ENCODE assay signal across 8 cellular contexts in the genomic region with DNA sequence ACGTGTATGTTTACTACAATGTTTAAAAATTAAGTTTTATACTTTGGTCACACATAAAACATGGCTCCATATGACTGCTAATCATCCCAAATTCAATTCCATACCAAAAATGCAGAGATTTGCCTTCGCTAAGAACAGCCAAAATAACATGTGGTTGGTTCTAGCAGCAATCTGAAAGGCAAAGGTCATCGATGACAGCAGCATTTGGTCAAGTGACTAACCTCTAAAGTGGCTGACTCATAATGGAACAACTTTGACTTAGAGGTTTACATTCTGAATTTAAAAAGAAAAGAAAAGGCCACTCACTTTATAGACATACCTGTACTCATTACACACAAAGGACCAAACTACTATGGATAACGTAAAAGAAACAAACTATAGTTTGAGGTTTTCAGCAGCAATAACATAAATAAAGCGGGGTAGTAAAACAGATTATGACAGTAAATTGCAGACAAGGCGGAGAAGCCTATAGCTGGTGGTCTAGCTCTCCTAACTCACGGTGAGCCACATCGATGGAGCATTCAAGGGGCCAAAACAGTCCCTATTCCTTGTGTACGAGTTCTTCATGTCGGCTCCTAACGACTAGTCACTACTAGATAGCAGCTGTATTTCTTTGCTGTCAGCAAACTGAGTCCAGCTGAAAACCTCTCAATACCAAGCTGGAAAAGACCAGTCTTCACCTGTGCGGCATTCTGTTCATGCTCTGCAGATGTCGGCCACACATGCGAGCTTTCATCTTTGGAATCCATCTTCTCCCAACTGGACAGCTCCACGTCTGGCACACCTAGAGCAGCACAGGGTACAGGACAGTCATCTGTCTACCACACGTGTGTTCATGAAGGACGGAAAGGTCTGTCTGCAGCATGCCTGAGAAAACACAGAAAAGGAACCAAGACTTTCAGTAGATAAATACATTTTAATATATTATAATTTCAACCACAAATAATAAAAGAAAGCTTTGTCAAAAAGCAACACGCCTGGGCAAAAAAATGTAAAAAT. TPM values are rescaled to one million over a fixed set of nuclear protein-coding genes. Genes with fewer than 3 reads are reported as not detected.
DNase-seq lines count a peak whose midpoint lies in the region; ATAC-seq and TF ChIP-seq lines count a peak whose summit lies in the region.

No MANE protein-coding gene starts in this region.

- no peaks in the 10 kb centered on the region for H3K36me3 ChIP-seq in DOHH2 (ENCODE audit: control insufficient read depth, low read length)

- peaks cover 73% of the 10 kb centered on the region for H3K4me1 ChIP-seq in DOHH2 (ENCODE audit: control insufficient read depth, low read length)

- no peaks in the 10 kb centered on the region for H4K20me1 ChIP-seq in DOHH2 (ENCODE audit: control insufficient read depth, insufficient read depth, low read depth, low read length)

- H3K36me3 Mint-ChIP-seq in T-helper 17 cell (ENCODE audit: low read depth), result peaks cover 5% of the 10 kb centered on the region

- ATAC-seq in GM19467 (IDR thresholded peaks at IDR 0.05; ENCODE audit: unreplicated experiment) (peak; percentile 75), HG03442 (IDR thresholded peaks at IDR 0.05; ENCODE audit: unreplicated experiment) (peak; percentile 95), T-helper 17 cell (no peak), sciatic nerve (no peak)

- peaks cover 23% of the 10 kb centered on the region for H3F3A ChIP-seq in DOHH2 (ENCODE audit: control insufficient read depth, insufficient read depth)

- TF ChIP-seq CTCF in DOHH2 (IDR thresholded peaks at IDR 0.05; ENCODE audit: low read depth, low read length, poor library complexity, severe bottlenecking) (no peak), astrocyte of the cerebellum (IDR thresholded peaks at IDR 0.05; ENCODE audit: low read depth, low read length, missing control alignments) (no peak)

- in situ Hi-C loops in astrocyte of the cerebellum (cut with HindIII; ENCODE audit: low sequenced_read_pairs), result no loop called here
- in situ Hi-C loops in KBM-7 (cut with MboI; ENCODE audit: low pct_unique_long_range_greater_than_20kb, low sequenced_read_pairs), result no loop called here

- H3K9me2 ChIP-seq in DOHH2 (replicated peaks; ENCODE audit: control insufficient read depth, low read length), result no peaks in the 10 kb centered on the region

- H3K4me2 ChIP-seq in DOHH2 (ENCODE audit: low read length), result peak overlapping the region; percentile 67

- H3K27me3 Mint-ChIP-seq in T-helper 17 cell, result no peaks in the 10 kb centered on the region

- H3K9me3 ChIP-seq in DOHH2 (ENCODE audit: control insufficient read depth, insufficient read depth, low read length) (no peaks in the 10 kb centered on the region), T-helper 17 cell (ENCODE audit: control insufficient read depth, low read length, poor library complexity, severe bottlenecking) (no peaks in the 10 kb centered on the region)

- peaks cover 3% of the 10 kb centered on the region for H3K4me1 Mint-ChIP-seq in T-helper 17 cell

- DNase-seq in astrocyte of the cerebellum (ENCODE audit: low read depth), result peak; percentile 78
- no peak for DNase-seq in T-helper 17 cell
- DNase-seq in GOT3 (lab: John Stamatoyannopoulos, UW), result no peak
- no peak for DNase-seq in sciatic nerve (ENCODE audit: low spot score)
- no peak for DNase-seq in KBM-7

- no peak overlapping the region for H3K4me3 Mint-ChIP-seq in T-helper 17 cell

- no peaks in the 10 kb centered on the region for H3K79me2 ChIP-seq in DOHH2 (ENCODE audit: control insufficient read depth, low read length)

- intact Hi-C loops in sciatic nerve (cut with DNase I), result no loop called here

- no peaks in the 10 kb centered on the region for H3K27me3 ChIP-seq in DOHH2 (ENCODE audit: control insufficient read depth, low read length)

- H3K4me3 ChIP-seq in DOHH2 (ENCODE audit: low read length), result peak overlapping the region; percentile 57
- no peak overlapping the region for H3K4me3 ChIP-seq in astrocyte of the cerebellum (ENCODE audit: low read depth, low read length)

- H3K27ac ChIP-seq in DOHH2 (ENCODE audit: low read depth, low read length), result peak overlapping the region; percentile 49

- H3K27ac Mint-ChIP-seq in T-helper 17 cell, result no peak overlapping the region

RNA-seq across cellular contexts. Expression of gene PRDM10, which starts 42.1 kb away (rescaled TPM):
- 10 to 100 TPM; 11.6 to 12.2 TPM for total RNA-seq in T-helper 17 cell
- 12.3 TPM for total RNA-seq in sciatic nerve

Comparison
In these comparisons a context has a peak if more than half of its experiments do, and no peak if none do; other contexts are left out.
1. ATAC-seq: peak in GM19467 (single experiment) and HG03442 (single experiment); none in T-helper 17 cell (single experiment) and sciatic nerve (single experiment).